8 cellular contexts compared by ENCODE assay signal in genomic region chr16:4113358-4114256, GRCh38. TPM values are rescaled to one million over a fixed set of nuclear protein-coding genes. Genes with fewer than 3 reads are reported as not detected.
A peak's percentile ranks its signal among the peaks of the same experiment; 100 is the strongest.
DNase-seq lines count a peak whose midpoint lies in the region; ATAC-seq, FAIRE-seq and TF ChIP-seq lines count a peak whose summit lies in the region.

No MANE protein-coding gene starts in this region.

- TF ChIP-seq POLR2A in HepG2 (IDR thresholded peaks at IDR 0.05; ENCODE audit: insufficient read depth in 1 of 2, low read depth in 2 of 2, low read length in 2 of 2) (peak in 1 of 2 experiments; percentile 48; a peak in 1 of 4 replicates), thyroid gland (IDR thresholded peaks at IDR 0.05) (no peak)

- H3K27ac ChIP-seq in HepG2 (ENCODE audit: extremely low read length, insufficient read depth, low read length) (peak overlapping the region; percentile 91), thyroid gland (peak overlapping the region; percentile 82 to 97 (median 92))

- H3K36me3 ChIP-seq in HepG2 (replicated peaks in 1 of 2; ENCODE audit: control insufficient read depth in 1 of 2, insufficient read depth in 2 of 2, low read length in 2 of 2), result no peaks in the 10 kb centered on the region
- no peaks in the 10 kb centered on the region for H3K36me3 ChIP-seq in thyroid gland

- H4K20me1 ChIP-seq in HepG2 (ENCODE audit: insufficient read depth, low read length), result no peaks in the 10 kb centered on the region

- peaks cover 13% of the 10 kb centered on the region for H3K36me3 Mint-ChIP-seq in activated T-cell treated with anti-CD3 and anti-CD28 coated beads, Interleukin-2, amount 50 U/mL, for 24 hours (ENCODE audit: low read depth)
- H3K36me3 Mint-ChIP-seq in activated naive CD8-positive, alpha-beta T cell treated with anti-CD3 and anti-CD28 coated beads, Interleukin-2, amount 50 U/mL, for 24 hours (ENCODE audit: low read depth), result peaks cover 3% of the 10 kb centered on the region
- peaks cover 22% of the 10 kb centered on the region for H3K36me3 Mint-ChIP-seq in Calu3 (ENCODE audit: insufficient read depth, unreplicated experiment)

- H3K9me3 Mint-ChIP-seq in activated T-cell treated with anti-CD3 and anti-CD28 coated beads, Interleukin-2, amount 50 U/mL, for 24 hours, result no peaks in the 10 kb centered on the region
- H3K9me3 Mint-ChIP-seq in activated naive CD8-positive, alpha-beta T cell treated with anti-CD3 and anti-CD28 coated beads, Interleukin-2, amount 50 U/mL, for 24 hours, result no peaks in the 10 kb centered on the region
- H3K9me3 Mint-ChIP-seq in Calu3 (ENCODE audit: low read depth, unreplicated experiment), result no peaks in the 10 kb centered on the region

- H3K4me3 Mint-ChIP-seq in activated T-cell treated with anti-CD3 and anti-CD28 coated beads, Interleukin-2, amount 50 U/mL, for 24 hours, result peak overlapping the region; percentile 74
- peak overlapping the region; percentile 65 for H3K4me3 Mint-ChIP-seq in activated naive CD8-positive, alpha-beta T cell treated with anti-CD3 and anti-CD28 coated beads, Interleukin-2, amount 50 U/mL, for 24 hours
- no peak overlapping the region for H3K4me3 Mint-ChIP-seq in Calu3 (ENCODE audit: low read depth, unreplicated experiment)

- BruUV-seq in HepG2 (replicated peaks; lab: Mats Ljungman, UMichigan), result no TSS peak
- no TSS peak for BruUV-seq in Calu3 (replicated peaks; lab: Mats Ljungman, UMichigan)

- H3K9me3 ChIP-seq in HepG2 (ENCODE audit: low read length) (no peaks in the 10 kb centered on the region), thyroid gland (no peaks in the 10 kb centered on the region)

- H3K4me1 Mint-ChIP-seq in activated T-cell treated with anti-CD3 and anti-CD28 coated beads, Interleukin-2, amount 50 U/mL, for 24 hours (ENCODE audit: low read depth), result peaks cover 56% of the 10 kb centered on the region
- peaks cover 39% of the 10 kb centered on the region for H3K4me1 Mint-ChIP-seq in activated naive CD8-positive, alpha-beta T cell treated with anti-CD3 and anti-CD28 coated beads, Interleukin-2, amount 50 U/mL, for 24 hours
- peaks cover 33% of the 10 kb centered on the region for H3K4me1 Mint-ChIP-seq in Calu3 (ENCODE audit: low read depth, unreplicated experiment)

- FAIRE-seq in HepG2 (lab: Jason Lieb, UNC), result peak; percentile 98

- TF ChIP-seq EP300 in HepG2 (IDR thresholded peaks at IDR 0.05; ENCODE audit: low read depth in 2 of 2, low read length in 2 of 2), result peak in 1 of 2 experiments; percentile 10; a peak in 1 of 4 replicates
- no peak for TF ChIP-seq EP300 in HepG2 (CRISPR knock-in tag; IDR thresholded peaks at IDR 0.05; ENCODE audit: borderline replicate concordance)

- peaks cover 64% of the 10 kb centered on the region for H3K79me2 ChIP-seq in HepG2 (ENCODE audit: insufficient read depth, low read length)

- H3K4me2 ChIP-seq in HepG2 (ENCODE audit: low read depth, low read length), result peak overlapping the region; percentile 92

- H3K4me1 ChIP-seq in HepG2 (ENCODE audit: insufficient read depth, low read length) (peaks cover 53% of the 10 kb centered on the region), thyroid gland (peaks cover 23 to 26% of the 10 kb centered on the region in 2 donors)

- in situ Hi-C loops in HepG2 (cut with HindIII; ENCODE audit: extremely low pct_ligation_motif_present, low pct_unique_long_range_greater_than_20kb), result loop anchor here (5.0 kb wide), 1 partner anchor 96 kb away; no protein-coding TSS in a partner anchor

- no peak for DNase-seq in activated T-cell treated with anti-CD3 and anti-CD28 coated beads, Interleukin-2, amount 50 U/mL, for 24 hours
- no peak for DNase-seq in activated T-cell treated with anti-CD3 and anti-CD28 coated beads, Interleukin-2, amount 50 U/mL, for 48 hours
- DNase-seq in activated naive CD8-positive, alpha-beta T cell treated with anti-CD3 and anti-CD28 coated beads, Interleukin-2, amount 50 U/mL, for 24 hours, result no peak
- DNase-seq in HepG2 (ENCODE audit: low spot score), result peak; percentile 84
- peak in 1 of 2 donors; percentile 24 for DNase-seq in thyroid gland
- DNase-seq in NCI-H2171 treated with DMSO at 0.1 percent for 48 hours (lab: John Stamatoyannopoulos, UW), result no peak
- no peak for DNase-seq in Calu3
- no peak for DNase-seq in activated gamma-delta T cell treated with Interleukin-2 at 50 U/mL for 16 hours

- no peak for TF ChIP-seq RAD21 in HepG2 (CRISPR knock-in tag; IDR thresholded peaks at IDR 0.05)

- H3K27me3 ChIP-seq in HepG2 (ENCODE audit: control insufficient read depth in 1 of 2, insufficient read depth in 2 of 2, low read length in 2 of 2) (no peaks in the 10 kb centered on the region; a peak in 1 of 5 replicates), thyroid gland (no peaks in the 10 kb centered on the region)

- H3K4me3 ChIP-seq in HepG2 (replicated peaks in 1 of 3; ENCODE audit: insufficient read depth in 1 of 3, low read depth in 2 of 3, low read length in 3 of 3) (peak overlapping the region; percentile 79 to 91 (median 84)), thyroid gland (replicated peaks in 1 of 3) (peak overlapping the region; percentile 66 to 69 (median 68))

- 3% methylated on average over 27 of the region's 34 CpGs for WGBS in HepG2 (ENCODE audit: low lambda C conversion rate)
- WGBS in thyroid gland, 2 donors, result 42 to 50% methylated on average over 26 to 34 of the region's 34 CpGs

- POLR2A ChIA-PET in HepG2 (lab: Yijun Ruan, JAX), result interaction anchor here (1.1 to 3.1 kb wide), 5 partner anchors 44 to 140 kb away, joined by 3 to 10 read pairs (median 4); no protein-coding TSS in a partner anchor

- intact Hi-C loops in HepG2 (cut with micrococcal nuclease; ENCODE audit: unreplicated experiment), result loop anchor here (10.0 kb wide), 2 partner anchors 149 to 419 kb away; no protein-coding TSS in a partner anchor
- intact Hi-C loops in thyroid gland (cut with DNase I), result loop anchor here (10.0 kb wide), 1 partner anchor 179 kb away; no protein-coding TSS in a partner anchor
- intact Hi-C loops in Calu3 (cut with micrococcal nuclease; ENCODE audit: unreplicated experiment), result loop anchor here (10.0 kb wide), 1 partner anchor 129 kb away; no protein-coding TSS in a partner anchor

- TF ChIP-seq CTCF in HepG2 (CRISPR knock-in tag; IDR thresholded peaks at IDR 0.05) (no peak), thyroid gland (IDR thresholded peaks at IDR 0.05) (no peak), Calu3 (IDR thresholded peaks at IDR 0.05; ENCODE audit: unreplicated experiment) (no peak)

- no peak overlapping the region for H3K27ac Mint-ChIP-seq in activated T-cell treated with anti-CD3 and anti-CD28 coated beads, Interleukin-2, amount 50 U/mL, for 24 hours
- no peak overlapping the region for H3K27ac Mint-ChIP-seq in activated naive CD8-positive, alpha-beta T cell treated with anti-CD3 and anti-CD28 coated beads, Interleukin-2, amount 50 U/mL, for 24 hours
- no peak overlapping the region for H3K27ac Mint-ChIP-seq in Calu3 (ENCODE audit: unreplicated experiment)

- CTCF ChIA-PET in HepG2 (lab: Yijun Ruan, JAX; ENCODE audit: low intra/inter-chr PET ratio, low total read pairs) (no interaction called here), Calu3 (lab: Charles Lee) (no interaction called here)

- H3K9ac ChIP-seq in HepG2 (ENCODE audit: insufficient read depth, low read depth, low read length), result peak overlapping the region; percentile 72

- no peak for ATAC-seq in activated naive CD8-positive, alpha-beta T cell treated with anti-CD3 and anti-CD28 coated beads, Interleukin-2, amount 50 U/mL, for 24 hours
- peak; percentile 50 for ATAC-seq in HepG2

- H2AFZ ChIP-seq in HepG2 (ENCODE audit: low read length), result no peak overlapping the region

- H3K27me3 Mint-ChIP-seq in activated T-cell treated with anti-CD3 and anti-CD28 coated beads, Interleukin-2, amount 50 U/mL, for 24 hours, result peaks cover 6% of the 10 kb centered on the region
- H3K27me3 Mint-ChIP-seq in activated naive CD8-positive, alpha-beta T cell treated with anti-CD3 and anti-CD28 coated beads, Interleukin-2, amount 50 U/mL, for 24 hours, result peaks cover 12% of the 10 kb centered on the region
- H3K27me3 Mint-ChIP-seq in Calu3 (ENCODE audit: unreplicated experiment), result no peaks in the 10 kb centered on the region

TF ChIP-seq in HepG2, 621 proteins besides CTCF, POLR2A, EP300 and RAD21 (continues in another document):
- TF ChIP-seq, protein P1, sequence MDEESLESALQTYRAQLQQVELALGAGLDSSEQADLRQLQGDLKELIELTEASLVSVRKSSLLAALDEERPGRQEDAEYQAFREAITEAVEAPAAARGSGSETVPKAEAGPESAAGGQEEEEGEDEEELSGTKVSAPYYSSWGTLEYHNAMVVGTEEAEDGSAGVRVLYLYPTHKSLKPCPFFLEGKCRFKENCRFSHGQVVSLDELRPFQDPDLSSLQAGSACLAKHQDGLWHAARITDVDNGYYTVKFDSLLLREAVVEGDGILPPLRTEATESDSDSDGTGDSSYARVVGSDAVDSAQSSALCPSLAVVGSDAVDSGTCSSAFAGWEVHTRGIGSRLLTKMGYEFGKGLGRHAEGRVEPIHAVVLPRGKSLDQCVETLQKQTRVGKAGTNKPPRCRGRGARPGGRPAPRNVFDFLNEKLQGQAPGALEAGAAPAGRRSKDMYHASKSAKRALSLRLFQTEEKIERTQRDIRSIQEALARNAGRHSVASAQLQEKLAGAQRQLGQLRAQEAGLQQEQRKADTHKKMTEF (CRISPR knock-in tag; IDR thresholded peaks at IDR 0.05), result peak; percentile 27; the same call in 1 of the 2 replicates

RNA-seq across cellular contexts. Expression of gene ADCY9, which starts 2.6 kb away (rescaled TPM):
- total RNA-seq in HepG2 (2016; rRNA removed; fragmentation: Illumina TruSeq; extraction: Trizol) (9.6 and 11.2 TPM in 2 replicates), thyroid gland (100 to 1,000 TPM in 2 of 4 donors, 10 to 100 TPM in 2; 61.4 to 123 (median 94.1) TPM), Calu3 (2022) (7.1 and 8.2 TPM in 2 replicates)
- 6.9 and 7.1 TPM in 2 replicates for total RNA-seq in HepG2 (2016; cell fraction: cytosol; rRNA removed; fragmentation: Illumina TruSeq; extraction: Trizol; ENCODE audit: low read depth)
- 7.0 and 12.1 TPM in 2 replicates for total RNA-seq in HepG2 (2016; cell fraction: insoluble cytoplasmic fraction; rRNA removed; fragmentation: Illumina TruSeq; extraction: Trizol)
- total RNA-seq in HepG2 (2016; cell fraction: membrane; rRNA removed; fragmentation: Illumina TruSeq; extraction: Trizol), result 4.4 and 4.6 TPM in 2 replicates
- 15.9 and 17.5 TPM in 2 replicates for total RNA-seq in HepG2 (2016; cell fraction: nucleus; rRNA removed; fragmentation: Illumina TruSeq; extraction: Trizol)
- polyA plus RNA-seq in HepG2 (2011; rRNA removed), result 13.6 and 13.9 TPM in 2 replicates
- polyA plus RNA-seq in HepG2 (2011; cell fraction: cytosol; rRNA removed), result 15.9 and 17.7 TPM in 2 replicates
- polyA plus RNA-seq in HepG2 (2011; cell fraction: nucleus; rRNA removed), result 26.9 and 30.6 TPM in 2 replicates
- polyA plus RNA-seq in HepG2 (2012), result 15.9 and 19.6 TPM in 2 replicates
- 0.63 and 1.1 TPM in 2 replicates for polyA plus RNA-seq in HepG2 (2016; cell fraction: cytosol; fragmentation: Illumina TruSeq; extraction: Trizol; ENCODE audit: low read depth)
- 5.6 and 8.0 TPM in 2 replicates for polyA plus RNA-seq in HepG2 (2016; cell fraction: insoluble cytoplasmic fraction; fragmentation: Illumina TruSeq; extraction: Trizol; ENCODE audit: low read depth)
- polyA plus RNA-seq in HepG2 (2016; cell fraction: membrane; fragmentation: Illumina TruSeq; extraction: Trizol; ENCODE audit: low read depth), result 2.0 and 2.1 TPM in 2 replicates
- 16.3 and 17.4 TPM in 2 replicates for polyA plus RNA-seq in HepG2 (2016; cell fraction: nucleus; fragmentation: Illumina TruSeq; extraction: Trizol; ENCODE audit: insufficient read depth, low read depth)
- polyA minus RNA-seq in HepG2 (2011; rRNA and poly(A)+ RNA removed; ENCODE audit: low replicate concordance), result 21.8 and 108 TPM in 2 replicates
- polyA minus RNA-seq in HepG2 (2011; cell fraction: cytosol; rRNA and poly(A)+ RNA removed), result 53.6 and 62.1 TPM in 2 replicates
- 33.7 and 36.4 TPM in 2 replicates for polyA minus RNA-seq in HepG2 (2011; cell fraction: nucleus; rRNA and poly(A)+ RNA removed)
